11 cellular contexts compared by ENCODE assay signal in genomic region chr1:160981584-160982411, GRCh38. TPM values are rescaled to one million over a fixed set of nuclear protein-coding genes. Genes with fewer than 3 reads are reported as not detected.
DNase-seq lines count a peak whose midpoint lies in the region; ATAC-seq, FAIRE-seq and TF ChIP-seq lines count a peak whose summit lies in the region.
"Had no signal": no experiment of that assay in that cellular context is flagged by ENCODE, and none has a peak within 500 bp of the region (broad histone marks: within the 10 kb centered on the region; RNA-seq: fewer than 3 reads in every experiment).

No MANE protein-coding gene starts in this region.

- no peaks in the 10 kb centered on the region for H3K9me1 ChIP-seq in K562 (ENCODE audit: control insufficient read depth, insufficient read depth, low read length)

- H4K20me1 ChIP-seq in K562 (replicated peaks; ENCODE audit: control insufficient read depth, insufficient read depth, low read length): no peaks in the 10 kb centered on the region
- H4K20me1 ChIP-seq in PC-9 (ENCODE audit: insufficient read depth): no peaks in the 10 kb centered on the region

- FAIRE-seq in K562 (lab: Jason Lieb, UNC): no peak

- no peaks in the 10 kb centered on the region for H3K36me3 ChIP-seq in K562 (ENCODE audit: control insufficient read depth, insufficient read depth, low read length)
- no peaks in the 10 kb centered on the region for H3K36me3 ChIP-seq in mesodermal cell (ENCODE audit: control insufficient read depth, insufficient read depth, low read length)
- H3K36me3 ChIP-seq in PC-9 (ENCODE audit: low read depth): no peaks in the 10 kb centered on the region

- no peaks in the 10 kb centered on the region for H3K9me2 ChIP-seq in PC-9 (ENCODE audit: insufficient read depth)

- CTCF ChIA-PET in K562 (lab: Yijun Ruan, JAX; ENCODE audit: low intra/inter-chr PET ratio): no interaction called here
- CTCF ChIA-PET in PC-9 (lab: Charles Lee): no interaction called here

- no peak for TF ChIP-seq POLR2A in K562 (conservative IDR thresholded peaks at IDR 0.05)

- H3K4me3 ChIP-seq in K562 (no peak overlapping the region), mesodermal cell (ENCODE audit: extremely low read depth, insufficient read depth, low read length, poor library complexity, severe bottlenecking) (peak overlapping the region; percentile 1), PC-9 (no peak overlapping the region)

- H2AFZ ChIP-seq in K562 (ENCODE audit: low read depth, low read length): no peak overlapping the region
- no peak overlapping the region for H2AFZ ChIP-seq in PC-9

- TF ChIP-seq RAD21 in K562 (CRISPR knock-in tag; conservative IDR thresholded peaks at IDR 0.05 in 1 of 2, IDR thresholded peaks at IDR 0.05 in 1 of 2): no peak

- TF ChIP-seq CTCF in K562 (IDR thresholded peaks at IDR 0.05 in 2 of 3, conservative IDR thresholded peaks at IDR 0.05 in 1 of 3; ENCODE audit: insufficient read depth in 2 of 3, low read depth in 1 of 3, low read length in 3 of 3): no peak
- no peak for TF ChIP-seq CTCF in GM20000 (IDR thresholded peaks at IDR 0.05; ENCODE audit: extremely low read depth, missing control alignments)
- TF ChIP-seq CTCF in PC-9 (conservative IDR thresholded peaks at IDR 0.05): no peak

- H3K27ac ChIP-seq in K562 (ENCODE audit: extremely low read depth, low read depth, low read length): no peak overlapping the region
- no peak overlapping the region for H3K27ac ChIP-seq in mesodermal cell (ENCODE audit: low read depth, low read length, severe bottlenecking)
- no peak overlapping the region for H3K27ac ChIP-seq in PC-9
- H3K27ac ChIP-seq: C4-2B had no signal

- 53% methylated on average over 41 of the region's 42 CpGs for WGBS in K562 (ENCODE audit: insufficient coverage, low coverage, missing lambda C conversion rate)
- 27 to 38% methylated on average over 30 to 32 of the region's 42 CpGs for WGBS in mesodermal cell (ENCODE audit: insufficient coverage in 2 of 2), 2 experiments

- H3K4me2 ChIP-seq in K562 (ENCODE audit: insufficient read depth, low read length): no peak overlapping the region
- no peak overlapping the region for H3K4me2 ChIP-seq in PC-9

- BruUV-seq in K562 (replicated peaks; lab: Mats Ljungman, UMichigan) (no TSS peak), PC-9 (replicated peaks; lab: Mats Ljungman, UMichigan) (no TSS peak)

- H3K79me2 ChIP-seq in K562 (ENCODE audit: control insufficient read depth, insufficient read depth, low read length) (no peaks in the 10 kb centered on the region), PC-9 (ENCODE audit: low read depth) (no peaks in the 10 kb centered on the region)

- H3K27me3 ChIP-seq in K562 (ENCODE audit: control insufficient read depth in 2 of 2, insufficient read depth in 2 of 2, low read length in 2 of 2) (peaks cover 0 to 14% of the 10 kb centered on the region in 2 experiments; a peak in 2 of 5 replicates), PC-9 (ENCODE audit: insufficient read depth, low read depth) (no peaks in the 10 kb centered on the region)

- H3K9ac ChIP-seq in K562 (ENCODE audit: insufficient read depth in 1 of 2, low read depth in 2 of 2, low read length in 2 of 2): 0 out of 4 replicates have a peak overlapping the region, but pooled peaks of 1 of the 2 experiments have one; percentile 45

- TF ChIP-seq EP300 in K562 (IDR thresholded peaks at IDR 0.05; ENCODE audit: low read length): no peak

- H3K4me1 ChIP-seq in K562 (replicated peaks in 1 of 2; ENCODE audit: control insufficient read depth in 2 of 2, insufficient read depth in 2 of 2, low read length in 2 of 2) (peaks cover 0 to 6% of the 10 kb centered on the region in 2 experiments; a peak in 2 of 5 replicates), mesodermal cell (ENCODE audit: control insufficient read depth, insufficient read depth, low read length, poor library complexity, severe bottlenecking) (peaks cover 2% of the 10 kb centered on the region), PC-9 (replicated peaks; ENCODE audit: insufficient read depth) (no peaks in the 10 kb centered on the region)

- in situ Hi-C loops in K562 (cut with MboI): no loop called here

- ATAC-seq in K562: peak; percentile 41; the same call in 2 of the 3 replicates

- POLR2A ChIA-PET in K562 (lab: Yijun Ruan, JAX) (interaction anchor here (1.2 kb wide), 1 partner anchor 11 kb away, joined by 3 read pairs; no protein-coding TSS in a partner anchor), PC-9 (lab: Charles Lee; ENCODE audit: unreplicated experiment) (no interaction called here)

- H3F3A ChIP-seq in PC-9 (ENCODE audit: insufficient read depth, low read depth): no peaks in the 10 kb centered on the region; the same call in 1 of the 2 replicates

- intact Hi-C loops in K562 (cut with micrococcal nuclease): no loop called here
- intact Hi-C loops in PC-9 (cut with micrococcal nuclease; ENCODE audit: unreplicated experiment): no loop called here

- DNase-seq in stimulated activated CD4-positive, alpha-beta T cell treated with anti-CD3 and anti-CD28 coated beads, Interleukin-2, amount 100 ng/mL, for 24 hours: peak; percentile 24 to 28
- no peak for DNase-seq in stimulated activated CD4-positive, alpha-beta T cell treated with anti-CD3 and anti-CD28 coated beads, Interleukin-2, amount 100 ng/mL, for 48 hours
- no peak for DNase-seq in K562 (ENCODE audit: extremely low read depth in 1 of 4, low spot score in 3 of 4)
- no peak for DNase-seq in GM20000 (ENCODE audit: low spot score)
- DNase-seq in foreskin melanocyte: no peak
- DNase-seq in NCI-H128 (lab: John Stamatoyannopoulos, UW; ENCODE audit: unreplicated experiment): no peak
- no peak for DNase-seq in PC-9
- DNase-seq: NCI-H526 treated with DMSO at 0.1 percent for 48 hours had no signal

- no peaks in the 10 kb centered on the region; the same call in 1 of the 2 replicates for H3K9me3 ChIP-seq in K562 (replicated peaks; ENCODE audit: control insufficient read depth, insufficient read depth, low read depth, low read length)
- no peaks in the 10 kb centered on the region for H3K9me3 ChIP-seq in mesodermal cell (ENCODE audit: control insufficient read depth, low read length)
- H3K9me3 ChIP-seq in PC-9 (ENCODE audit: insufficient read depth, low read depth): no peaks in the 10 kb centered on the region

RNA-seq across cellular contexts. Expression of gene ITLN2, which starts 27.2 kb away (rescaled TPM):
- total RNA-seq in K562 (2011; cell fraction: chromatin; rRNA removed; ENCODE audit: low replicate concordance): not detected in 2 replicates
- not detected in 2 replicates for total RNA-seq in K562 (2011; cell fraction: nucleolus; rRNA removed)
- total RNA-seq in K562 (2011; cell fraction: nucleoplasm; rRNA removed): not detected in 2 replicates
- total RNA-seq in K562 (2014; rRNA removed): not detected in 2 replicates
- total RNA-seq in K562 (2014; rRNA removed; fragmentation: Illumina TruSeq; extraction: Trizol): not detected in 2 replicates
- not detected in 2 replicates for total RNA-seq in K562 (2015; rRNA removed; fragmentation: Illumina TruSeq; extraction: Trizol)
- not detected in 2 replicates for total RNA-seq in K562 (2021)
- not detected in 2 replicates for polyA plus RNA-seq in K562 (2011; rRNA removed)
- polyA plus RNA-seq in K562 (2011; cell fraction: cytosol; rRNA removed): not detected in 2 replicates
- polyA plus RNA-seq in K562 (2011; cell fraction: nucleus; rRNA removed): not detected in 2 replicates
- polyA plus RNA-seq in K562 (2012): not detected in 2 replicates
- not detected in 2 replicates for polyA plus RNA-seq in K562 (2014; fragmentation: Illumina TruSeq; extraction: Trizol)
- not detected for polyA plus RNA-seq in K562 (2014; fragmentation: Nextera tagmentation; extraction: Ambion mirVana)
- polyA plus RNA-seq in K562 (2014; rRNA removed): not detected in 2 replicates
- not detected in 2 replicates for polyA minus RNA-seq in K562 (2011; rRNA and poly(A)+ RNA removed)
- polyA minus RNA-seq in K562 (2011; cell fraction: cytosol; rRNA and poly(A)+ RNA removed): not detected in 2 replicates
- polyA minus RNA-seq in K562 (2011; cell fraction: nucleus; rRNA and poly(A)+ RNA removed): not detected in 2 replicates
- 7.3 TPM for polyA plus RNA-seq in mesodermal cell (2013, experiment 1 of 2)
- polyA plus RNA-seq in mesodermal cell (2013, experiment 2 of 2): 5.1 TPM
- not detected in 2 replicates for total RNA-seq in PC-9 (2021)
- total RNA-seq: renal cortical epithelial cell had no signal

RNA-seq across cellular contexts. Expression of gene F11R, which starts 39.2 kb away (rescaled TPM):
- 141 and 286 TPM in 2 replicates for total RNA-seq in K562 (2011; cell fraction: chromatin; rRNA removed; ENCODE audit: low replicate concordance)
- 122 and 178 TPM in 2 replicates for total RNA-seq in K562 (2011; cell fraction: nucleolus; rRNA removed)
- 177 and 186 TPM in 2 replicates for total RNA-seq in K562 (2011; cell fraction: nucleoplasm; rRNA removed)
- total RNA-seq in K562 (2014; rRNA removed): 27.4 and 33.9 TPM in 2 replicates
- total RNA-seq in K562 (2014; rRNA removed; fragmentation: Illumina TruSeq; extraction: Trizol): 66.3 and 74.4 TPM in 2 replicates
- total RNA-seq in K562 (2015; rRNA removed; fragmentation: Illumina TruSeq; extraction: Trizol): 45.6 and 46.4 TPM in 2 replicates
- total RNA-seq in K562 (2021): 52.9 and 60.6 TPM in 2 replicates
- 187 and 204 TPM in 2 replicates for polyA plus RNA-seq in K562 (2011; rRNA removed)
- 165 and 171 TPM in 2 replicates for polyA plus RNA-seq in K562 (2011; cell fraction: cytosol; rRNA removed)
- polyA plus RNA-seq in K562 (2011; cell fraction: nucleus; rRNA removed): 81.4 and 97.5 TPM in 2 replicates
- polyA plus RNA-seq in K562 (2012): 38.5 and 65.7 TPM in 2 replicates
- 101 and 117 TPM in 2 replicates for polyA plus RNA-seq in K562 (2014; fragmentation: Illumina TruSeq; extraction: Trizol)
- 10 to 100 TPM; 30.6 to 52.5 TPM for polyA plus RNA-seq in K562 (2014; fragmentation: Nextera tagmentation; extraction: Ambion mirVana)
- 29.3 and 34.0 TPM in 2 replicates for polyA plus RNA-seq in K562 (2014; rRNA removed)
- polyA minus RNA-seq in K562 (2011; rRNA and poly(A)+ RNA removed): 160 and 231 TPM in 2 replicates
- 62.2 and 87.5 TPM in 2 replicates for polyA minus RNA-seq in K562 (2011; cell fraction: cytosol; rRNA and poly(A)+ RNA removed)
- polyA minus RNA-seq in K562 (2011; cell fraction: nucleus; rRNA and poly(A)+ RNA removed): 21.8 and 42.3 TPM in 2 replicates
- 118 TPM for polyA plus RNA-seq in mesodermal cell (2013, experiment 1 of 2)
- polyA plus RNA-seq in mesodermal cell (2013, experiment 2 of 2): 90.7 TPM
- total RNA-seq in PC-9 (2021): 99.9 and 117 TPM in 2 replicates

RNA-seq across cellular contexts. Expression of gene TSTD1, which starts 57.0 kb away (rescaled TPM):
- 1.5 and 4.4 TPM in 2 replicates for total RNA-seq in K562 (2011; cell fraction: chromatin; rRNA removed; ENCODE audit: low replicate concordance)
- total RNA-seq in K562 (2011; cell fraction: nucleolus; rRNA removed): 2.0 and 3.0 TPM in 2 replicates
- 2.4 and 4.0 TPM in 2 replicates for total RNA-seq in K562 (2011; cell fraction: nucleoplasm; rRNA removed)
- not detected in 2 replicates for total RNA-seq in K562 (2014; rRNA removed)
- total RNA-seq in K562 (2014; rRNA removed; fragmentation: Illumina TruSeq; extraction: Trizol): not detected in 2 replicates
- total RNA-seq in K562 (2015; rRNA removed; fragmentation: Illumina TruSeq; extraction: Trizol): 0.23 TPM in 1 of 2 replicates, not detected in the other
- total RNA-seq in K562 (2021): 0.38 and 0.53 TPM in 2 replicates
- polyA plus RNA-seq in K562 (2011; rRNA removed): 0.23 TPM in 1 of 2 replicates, not detected in the other
- not detected in 2 replicates for polyA plus RNA-seq in K562 (2011; cell fraction: cytosol; rRNA removed)
- 1.3 and 3.0 TPM in 2 replicates for polyA plus RNA-seq in K562 (2011; cell fraction: nucleus; rRNA removed)
- 0.26 and 0.84 TPM in 2 replicates for polyA plus RNA-seq in K562 (2012)
- polyA plus RNA-seq in K562 (2014; fragmentation: Illumina TruSeq; extraction: Trizol): not detected in 2 replicates
- polyA plus RNA-seq in K562 (2014; fragmentation: Nextera tagmentation; extraction: Ambion mirVana): not detected
- 0.23 and 0.27 TPM in 2 replicates for polyA plus RNA-seq in K562 (2014; rRNA removed)
- polyA minus RNA-seq in K562 (2011; rRNA and poly(A)+ RNA removed): 0.53 TPM in 1 of 2 replicates, not detected in the other
- not detected in 2 replicates for polyA minus RNA-seq in K562 (2011; cell fraction: cytosol; rRNA and poly(A)+ RNA removed)
- 0.81 and 1.1 TPM in 2 replicates for polyA minus RNA-seq in K562 (2011; cell fraction: nucleus; rRNA and poly(A)+ RNA removed)
- polyA plus RNA-seq in mesodermal cell (2013, experiment 1 of 2): 19.0 TPM
- 13.6 TPM for polyA plus RNA-seq in mesodermal cell (2013, experiment 2 of 2)
- 51.4 and 70.8 TPM in 2 replicates for total RNA-seq in PC-9 (2021)

Comparison
In these comparisons a context has a peak if more than half of its experiments do, and no peak if none do; other contexts are left out.
1. DNase-seq: peak in stimulated activated CD4-positive, alpha-beta T cell treated with anti-CD3 and anti-CD28 coated beads, Interleukin-2, amount 100 ng/mL, for 24 hours (2 of 2); none in stimulated activated CD4-positive, alpha-beta T cell treated with anti-CD3 and anti-CD28 coated beads, Interleukin-2, amount 100 ng/mL, for 48 hours (0 of 2), K562 (0 of 4), GM20000 (single experiment), foreskin melanocyte (single experiment), NCI-H128 (single experiment) and PC-9 (0 of 2).